Comparison of ENCODE assay signal across 1 cellular context in the genomic region with DNA sequence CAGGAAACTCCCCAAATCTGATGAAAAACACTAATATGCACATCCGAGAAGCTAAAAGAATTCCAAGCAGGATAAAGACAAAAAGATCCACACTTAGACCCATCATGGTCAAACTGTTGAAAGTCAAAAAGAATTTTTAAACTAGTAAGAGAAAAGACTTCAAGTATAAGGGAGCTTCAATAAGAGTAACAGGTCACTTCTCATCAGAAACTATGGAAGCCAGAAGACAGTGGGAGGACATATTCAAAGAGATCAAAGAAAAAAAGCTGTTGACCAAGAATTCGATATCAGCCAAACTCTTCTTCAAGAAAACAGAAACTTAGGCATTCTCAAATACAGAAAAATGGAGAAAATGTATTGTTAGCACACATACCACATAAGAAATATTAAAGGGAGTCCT.
TF ChIP-seq lines count a peak whose summit lies in the region.

No MANE protein-coding gene starts in this region.

TF ChIP-seq in HepG2, 621 proteins besides CTCF, POLR2A, EP300 and RAD21 (continued from another document):
- TF ChIP-seq, protein P1, sequence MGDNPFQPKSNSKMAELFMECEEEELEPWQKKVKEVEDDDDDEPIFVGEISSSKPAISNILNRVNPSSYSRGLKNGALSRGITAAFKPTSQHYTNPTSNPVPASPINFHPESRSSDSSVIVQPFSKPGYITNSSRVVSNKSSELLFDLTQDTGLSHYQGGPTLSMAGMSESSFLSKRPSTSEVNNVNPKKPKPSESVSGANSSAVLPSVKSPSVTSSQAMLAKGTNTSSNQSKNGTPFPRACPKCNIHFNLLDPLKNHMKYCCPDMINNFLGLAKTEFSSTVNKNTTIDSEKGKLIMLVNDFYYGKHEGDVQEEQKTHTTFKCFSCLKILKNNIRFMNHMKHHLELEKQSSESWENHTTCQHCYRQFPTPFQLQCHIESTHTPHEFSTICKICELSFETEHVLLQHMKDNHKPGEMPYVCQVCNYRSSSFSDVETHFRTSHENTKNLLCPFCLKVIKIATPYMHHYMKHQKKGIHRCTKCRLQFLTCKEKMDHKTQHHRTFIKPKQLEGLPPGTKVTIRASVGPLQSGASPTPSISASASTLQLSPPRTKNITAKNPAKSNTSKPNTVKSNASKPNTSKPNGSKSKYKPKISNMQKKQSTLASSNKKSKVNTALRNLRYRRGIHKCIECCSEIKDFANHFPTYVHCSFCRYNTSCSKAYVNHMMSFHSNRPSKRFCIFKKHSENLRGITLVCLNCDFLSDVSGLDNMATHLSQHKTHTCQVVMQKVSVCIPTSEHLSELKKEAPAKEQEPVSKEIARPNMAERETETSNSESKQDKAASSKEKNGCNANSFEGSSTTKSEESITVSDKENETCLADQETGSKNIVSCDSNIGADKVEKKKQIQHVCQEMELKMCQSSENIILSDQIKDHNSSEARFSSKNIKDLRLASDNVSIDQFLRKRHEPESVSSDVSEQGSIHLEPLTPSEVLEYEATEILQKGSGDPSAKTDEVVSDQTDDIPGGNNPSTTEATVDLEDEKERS (CRISPR knock-in tag; IDR thresholded peaks at IDR 0.05), result peak; percentile 45; the same call in 1 of the 2 replicates
- no peak for TF ChIP-seq ZNF256 (CRISPR knock-in tag; conservative IDR thresholded peaks at IDR 0.05)
